8 cellular contexts compared by ENCODE assay signal in genomic region chr6:26571592-26572296, GRCh38.
DNase-seq lines count a peak whose midpoint lies in the region; ATAC-seq, FAIRE-seq and TF ChIP-seq lines count a peak whose summit lies in the region.

No MANE protein-coding gene starts in this region.

- TF ChIP-seq POLR2A in NB4 (IDR thresholded peaks at IDR 0.05; ENCODE audit: extremely low read depth, insufficient read length) = no peak

- H3K27me3 ChIP-seq in iPS DF 6.9 (ENCODE audit: control insufficient read depth, insufficient read depth, low read length) = no peaks in the 10 kb centered on the region

- no peak for FAIRE-seq in D721Med (lab: Jason Lieb, UNC)

- H3K9me3 ChIP-seq in iPS DF 6.9 (ENCODE audit: control insufficient read depth, insufficient read depth, low read length) = no peaks in the 10 kb centered on the region; the same call in 1 of the 2 replicates

- TF ChIP-seq CTCF in NB4 (IDR thresholded peaks at IDR 0.05; ENCODE audit: low read depth, low read length) = no peak
- no peak for TF ChIP-seq CTCF in retinal pigment epithelial cell (conservative IDR thresholded peaks at IDR 0.05; ENCODE audit: low read depth, low read length)
- no peak for TF ChIP-seq CTCF in D721Med (IDR thresholded peaks at IDR 0.05; ENCODE audit: insufficient read depth, missing control alignments)

- no peaks in the 10 kb centered on the region; the same call in 1 of the 2 replicates for H3K4me1 ChIP-seq in iPS DF 6.9 (ENCODE audit: control insufficient read depth, insufficient read depth, low read length)

- DNase-seq in EH (ENCODE audit: low read depth) = peak; percentile 90
- DNase-seq in NB4 (ENCODE audit: low read depth) = peak; percentile 91
- DNase-seq in SHP77 treated with DMSO at 0.1 percent for 48 hours (lab: John Stamatoyannopoulos, UW) = peak; percentile 94
- peak; percentile 84 for DNase-seq in astrocyte of the hippocampus (ENCODE audit: low read depth, low spot score)
- DNase-seq in iPS DF 6.9 (ENCODE audit: low read depth, low spot score) = no peak
- peak; percentile 61 for DNase-seq in retinal pigment epithelial cell (ENCODE audit: low read depth)
- DNase-seq in D721Med (ENCODE audit: insufficient read length, low spot score) = no peak

- H3K4me3 ChIP-seq in NB4 (ENCODE audit: low read depth, low read length) = peak overlapping the region; percentile 84
- peak overlapping the region; percentile 91 for H3K4me3 ChIP-seq in iPS DF 6.9 (ENCODE audit: low read length)
- H3K4me3 ChIP-seq in retinal pigment epithelial cell (ENCODE audit: low read length) = peak overlapping the region; percentile 79

- H3K27ac ChIP-seq in iPS DF 6.9 (ENCODE audit: low read length) = no peak overlapping the region

- WGBS in iPS DF 6.9 (ENCODE audit: insufficient coverage, insufficient read length) = no CpG with 5 or more reads among the region's 24 CpGs

- ATAC-seq in HG02610 (IDR thresholded peaks at IDR 0.05; ENCODE audit: unreplicated experiment) = no peak

- no peaks in the 10 kb centered on the region for H3K36me3 ChIP-seq in iPS DF 6.9 (ENCODE audit: control insufficient read depth, insufficient read depth, low read length)

Comparison
In these comparisons a context has a peak if more than half of its experiments do, and no peak if none do; other contexts are left out.
1. DNase-seq: peak in EH (single experiment), NB4 (single experiment), SHP77 treated with DMSO at 0.1 percent for 48 hours (single experiment), astrocyte of the hippocampus (single experiment) and retinal pigment epithelial cell (single experiment); none in iPS DF 6.9 (single experiment) and D721Med (single experiment).
2. Peak in every context shown above with its lines, with median percentiles within 50 percentile points of each other: H3K4me3 ChIP-seq.